9 cellular contexts compared by ENCODE assay signal in genomic region chr2:207149253-207150213, GRCh38. TPM values are rescaled to one million over a fixed set of nuclear protein-coding genes. Genes with fewer than 3 reads are reported as not detected.
DNase-seq lines count a peak whose midpoint lies in the region; ATAC-seq and TF ChIP-seq lines count a peak whose summit lies in the region.
"Had no signal": no experiment of that assay in that cellular context is flagged by ENCODE, and none has a peak within 500 bp of the region (broad histone marks: within the 10 kb centered on the region; RNA-seq: fewer than 3 reads in every experiment).

No MANE protein-coding gene starts in this region.

- ATAC-seq in GM18499 (IDR thresholded peaks at IDR 0.05; ENCODE audit: insufficient read depth, unreplicated experiment) (peak; percentile 72), GM21723 (IDR thresholded peaks at IDR 0.05; ENCODE audit: unreplicated experiment) (peak; percentile 86)

- peak; percentile 53 for DNase-seq in MM.1S
- DNase-seq in cardiac muscle cell (ENCODE audit: low read depth in 1 of 2, low spot score in 1 of 2), result peak; percentile 39 to 66
- no peak for DNase-seq in hippocampal formation (lab: John Stamatoyannopoulos, UW)
- no peak for DNase-seq in NCI-H446 treated with DMSO at 0.1 percent for 48 hours (lab: John Stamatoyannopoulos, UW)
- no peak for DNase-seq in RPMI8226
- no peak for DNase-seq in hypothalamus (lab: John Stamatoyannopoulos, UW)

- no peak overlapping the region for H3K9ac ChIP-seq in MM.1S (ENCODE audit: low read length)

- no peaks in the 10 kb centered on the region for H4K20me1 ChIP-seq in MM.1S (ENCODE audit: insufficient read depth, low read length)

- H3K9me3 ChIP-seq in MM.1S (replicated peaks; ENCODE audit: insufficient read depth, low read length) (no peaks in the 10 kb centered on the region), cardiac muscle cell (ENCODE audit: low read depth) (no peaks in the 10 kb centered on the region)

- H3K4me1 ChIP-seq in MM.1S (ENCODE audit: low read length) (peaks cover 37% of the 10 kb centered on the region), cardiac muscle cell (ENCODE audit: low read depth) (peaks cover 18% of the 10 kb centered on the region)

- no peaks in the 10 kb centered on the region for H3K27me3 ChIP-seq in MM.1S (replicated peaks; ENCODE audit: insufficient read depth, low read length)
- no peaks in the 10 kb centered on the region for H3K27me3 ChIP-seq in cardiac muscle cell

- peaks cover 35% of the 10 kb centered on the region for H3K79me2 ChIP-seq in MM.1S (ENCODE audit: low read length)

- H3K4me2 ChIP-seq in MM.1S (ENCODE audit: low read depth, low read length), result peak overlapping the region; percentile 46

- TF ChIP-seq CTCF in MM.1S (IDR thresholded peaks at IDR 0.05; ENCODE audit: low read length), result no peak
- no peak for TF ChIP-seq CTCF in cardiac muscle cell (IDR thresholded peaks at IDR 0.05; ENCODE audit: low read depth, low read length)

- H3F3A ChIP-seq in MM.1S (ENCODE audit: insufficient read depth, low read length), result peaks cover 8% of the 10 kb centered on the region

- H3K36me3 ChIP-seq in MM.1S (replicated peaks; ENCODE audit: insufficient read depth, low read length) (no peaks in the 10 kb centered on the region), cardiac muscle cell (no peaks in the 10 kb centered on the region)

- no peaks in the 10 kb centered on the region for H3K9me2 ChIP-seq in MM.1S (replicated peaks; ENCODE audit: insufficient read depth, low read length)

- H3K4me3 ChIP-seq in MM.1S (ENCODE audit: low read length), result no peak overlapping the region
- H3K4me3 ChIP-seq in cardiac muscle cell, result no peak overlapping the region
- H3K4me3 ChIP-seq: skin epidermis had no signal

- H2AFZ ChIP-seq in MM.1S (ENCODE audit: low read length), result no peak overlapping the region

- peak overlapping the region; percentile 1; the same call in 1 of the 2 replicates for H3K27ac ChIP-seq in MM.1S (ENCODE audit: low read length)
- no peak overlapping the region for H3K27ac ChIP-seq in cardiac muscle cell

RNA-seq across cellular contexts. Expression of gene KLF7, which starts 16.2 kb away (rescaled TPM):
- 7.5 and 9.3 TPM in 2 replicates for total RNA-seq in cardiac muscle cell
- polyA plus RNA-seq in cardiac muscle cell, result 8.3 and 9.6 TPM in 2 replicates

Comparison
In these comparisons a context has a peak if more than half of its experiments do, and no peak if none do; other contexts are left out.
1. DNase-seq: peak in MM.1S (single experiment) and cardiac muscle cell (2 of 2); none in hippocampal formation (0 of 2), NCI-H446 treated with DMSO at 0.1 percent for 48 hours (single experiment), RPMI8226 (single experiment) and hypothalamus (0 of 51).